ENCODE assay signal across 8 cellular contexts in genomic region chr12:93466625-93467350, GRCh38. TPM values are rescaled to one million over a fixed set of nuclear protein-coding genes. Genes with fewer than 3 reads are reported as not detected.
DNase-seq lines count a peak whose midpoint lies in the region; ATAC-seq and TF ChIP-seq lines count a peak whose summit lies in the region.

No MANE protein-coding gene starts in this region.

- H3K4me1 ChIP-seq in right lobe of liver = peaks cover 0 to 17% (median 2%) of the 10 kb centered on the region in 4 donors
- peaks cover 28% of the 10 kb centered on the region for H3K4me1 ChIP-seq in vagina

- TF ChIP-seq POLR2A in right lobe of liver (IDR thresholded peaks at IDR 0.05) (no peak), vagina (IDR thresholded peaks at IDR 0.05) (no peak)

- H3K4me3 ChIP-seq in right lobe of liver (peak overlapping the region in 2 of 3 donors; percentile 70 to 95), vagina (peak overlapping the region; percentile 61 to 69)

- in situ Hi-C loops in GM13977 (cut with MboI; ENCODE audit: low pct_unique_long_range_greater_than_20kb, low sequenced_read_pairs, unreplicated experiment) = no loop called here

- WGBS in right lobe of liver (ENCODE audit: insufficient coverage, low coverage, low lambda C conversion rate, missing lambda C conversion rate) = 84% methylated on average over 9 of the region's 9 CpGs

- H3K27me3 Mint-ChIP-seq in activated naive CD8-positive, alpha-beta T cell treated with anti-CD3 and anti-CD28 coated beads, Interleukin-2, amount 10 ng/mL, durations not matched to agents 7 days and 5 days = no peaks in the 10 kb centered on the region

- H3K27me3 ChIP-seq in right lobe of liver (no peaks in the 10 kb centered on the region), vagina (no peaks in the 10 kb centered on the region)

- intact Hi-C loops in Right ventricle myocardium inferior (cut with DNase I) (no loop called here), cardiac septum (cut with DNase I) (no loop called here), right lobe of liver (cut with DNase I) (no loop called here), vagina (cut with DNase I) (no loop called here)

- TF ChIP-seq CTCF in right lobe of liver (IDR thresholded peaks at IDR 0.05) = no peak
- no peak for TF ChIP-seq CTCF in vagina (IDR thresholded peaks at IDR 0.05)
- TF ChIP-seq CTCF in GM13977 (IDR thresholded peaks at IDR 0.05; ENCODE audit: extremely low read depth, insufficient read depth, missing control alignments) = no peak

- H3K4me3 Mint-ChIP-seq in activated naive CD8-positive, alpha-beta T cell treated with anti-CD3 and anti-CD28 coated beads, Interleukin-2, amount 10 ng/mL, durations not matched to agents 7 days and 5 days = peak overlapping the region; percentile 93

- DNase-seq in Right ventricle myocardium inferior (ENCODE audit: missing footprints) (no peak), cardiac septum (ENCODE audit: low spot score) (no peak), right lobe of liver (no peak), vagina (ENCODE audit: extremely low spot score in 2 of 2) (no peak), NCI-H2081 (lab: John Stamatoyannopoulos, UW) (no peak), GM13977 (ENCODE audit: low spot score) (no peak)
- no peak for DNase-seq in activated naive CD8-positive, alpha-beta T cell treated with anti-CD3 and anti-CD28 coated beads, Interleukin-2, amount 10 ng/mL, durations not matched to agents 7 days and 5 days

- no peaks in the 10 kb centered on the region for H3K9me3 Mint-ChIP-seq in activated naive CD8-positive, alpha-beta T cell treated with anti-CD3 and anti-CD28 coated beads, Interleukin-2, amount 10 ng/mL, durations not matched to agents 7 days and 5 days

- H3K4me1 Mint-ChIP-seq in activated naive CD8-positive, alpha-beta T cell treated with anti-CD3 and anti-CD28 coated beads, Interleukin-2, amount 10 ng/mL, durations not matched to agents 7 days and 5 days = peaks cover 28% of the 10 kb centered on the region

- H3K36me3 ChIP-seq in right lobe of liver = peaks cover 0 to 4% (median 0%) of the 10 kb centered on the region in 4 donors
- H3K36me3 ChIP-seq in vagina = no peaks in the 10 kb centered on the region

- H3K27ac Mint-ChIP-seq in activated naive CD8-positive, alpha-beta T cell treated with anti-CD3 and anti-CD28 coated beads, Interleukin-2, amount 10 ng/mL, durations not matched to agents 7 days and 5 days = peak overlapping the region; percentile 93

- H3K36me3 Mint-ChIP-seq in activated naive CD8-positive, alpha-beta T cell treated with anti-CD3 and anti-CD28 coated beads, Interleukin-2, amount 10 ng/mL, durations not matched to agents 7 days and 5 days = peaks cover 15% of the 10 kb centered on the region

- ATAC-seq in Right ventricle myocardium inferior = peak; percentile 40
- no peak for ATAC-seq in activated naive CD8-positive, alpha-beta T cell treated with anti-CD3 and anti-CD28 coated beads, Interleukin-2, amount 10 ng/mL, durations not matched to agents 7 days and 5 days (ENCODE audit: low read depth)
- no peak for ATAC-seq in right lobe of liver
- no peak for ATAC-seq in HG02678 (IDR thresholded peaks at IDR 0.05; ENCODE audit: unreplicated experiment)

- H3K9me3 ChIP-seq in right lobe of liver (no peaks in the 10 kb centered on the region), vagina (no peaks in the 10 kb centered on the region)

- POLR2A ChIA-PET in activated naive CD8-positive, alpha-beta T cell treated with anti-CD3 and anti-CD28 coated beads, Interleukin-2, amount 10 ng/mL, durations not matched to agents 7 days and 5 days (lab: Charles Lee) = interaction anchor here (0.6 to 1.9 kb wide), 7 partner anchors 20 to 540 kb away, joined by 3 to 10 read pairs (median 3); partner anchors contain the start of gene UBE2N

- no peak overlapping the region for H3K27ac ChIP-seq in right lobe of liver
- H3K27ac ChIP-seq in vagina = no peak overlapping the region

RNA-seq across cellular contexts. Expression of gene MRPL42, which starts 0.5 kb away (rescaled TPM):
- total RNA-seq in Right ventricle myocardium inferior (41.5 TPM), cardiac septum (43.9 TPM), right lobe of liver (10 to 100 TPM; 25.8 to 44.5 (median 32.1) TPM), vagina (21.4 TPM)
- 10 to 100 TPM; 47.4 to 50.2 TPM for total RNA-seq in activated naive CD8-positive, alpha-beta T cell treated with anti-CD3 and anti-CD28 coated beads, Interleukin-2, amount 10 ng/mL, durations not matched to agents 7 days and 5 days

RNA-seq across cellular contexts. Expression of gene UBE2N, which starts 25.0 kb away (rescaled TPM):
- total RNA-seq in Right ventricle myocardium inferior (87.1 TPM), cardiac septum (81.4 TPM), right lobe of liver (10 to 100 TPM; 22.0 to 36.2 (median 28.6) TPM), vagina (52.5 TPM)
- 100 to 1,000 TPM; 121 to 127 TPM for total RNA-seq in activated naive CD8-positive, alpha-beta T cell treated with anti-CD3 and anti-CD28 coated beads, Interleukin-2, amount 10 ng/mL, durations not matched to agents 7 days and 5 days
